ENCODE assay signal across 1 cellular context in the genomic region with DNA sequence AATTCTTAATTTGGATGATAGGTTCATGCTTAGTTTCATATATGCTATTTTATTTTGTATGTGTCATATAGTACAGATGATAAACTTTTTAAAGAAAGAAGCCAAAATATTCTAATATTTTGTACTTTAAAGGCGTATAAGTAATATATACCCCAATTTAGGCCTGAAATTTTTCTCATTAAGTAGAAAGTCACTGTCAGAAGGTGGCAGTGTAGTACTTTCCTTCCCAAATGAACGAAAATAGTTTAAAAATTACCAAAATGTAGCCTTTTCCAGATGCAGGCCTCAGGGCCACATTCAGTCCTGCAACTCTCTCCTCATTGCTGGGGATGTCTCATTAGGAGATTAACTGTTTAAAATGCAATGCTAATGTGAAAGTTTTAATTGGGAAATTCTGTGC.
TF ChIP-seq lines count a peak whose summit lies in the region.

No MANE protein-coding gene starts in this region.

TF ChIP-seq in A549, 52 proteins besides CTCF, POLR2A, EP300 and RAD21:
- TF ChIP-seq, protein P1, sequence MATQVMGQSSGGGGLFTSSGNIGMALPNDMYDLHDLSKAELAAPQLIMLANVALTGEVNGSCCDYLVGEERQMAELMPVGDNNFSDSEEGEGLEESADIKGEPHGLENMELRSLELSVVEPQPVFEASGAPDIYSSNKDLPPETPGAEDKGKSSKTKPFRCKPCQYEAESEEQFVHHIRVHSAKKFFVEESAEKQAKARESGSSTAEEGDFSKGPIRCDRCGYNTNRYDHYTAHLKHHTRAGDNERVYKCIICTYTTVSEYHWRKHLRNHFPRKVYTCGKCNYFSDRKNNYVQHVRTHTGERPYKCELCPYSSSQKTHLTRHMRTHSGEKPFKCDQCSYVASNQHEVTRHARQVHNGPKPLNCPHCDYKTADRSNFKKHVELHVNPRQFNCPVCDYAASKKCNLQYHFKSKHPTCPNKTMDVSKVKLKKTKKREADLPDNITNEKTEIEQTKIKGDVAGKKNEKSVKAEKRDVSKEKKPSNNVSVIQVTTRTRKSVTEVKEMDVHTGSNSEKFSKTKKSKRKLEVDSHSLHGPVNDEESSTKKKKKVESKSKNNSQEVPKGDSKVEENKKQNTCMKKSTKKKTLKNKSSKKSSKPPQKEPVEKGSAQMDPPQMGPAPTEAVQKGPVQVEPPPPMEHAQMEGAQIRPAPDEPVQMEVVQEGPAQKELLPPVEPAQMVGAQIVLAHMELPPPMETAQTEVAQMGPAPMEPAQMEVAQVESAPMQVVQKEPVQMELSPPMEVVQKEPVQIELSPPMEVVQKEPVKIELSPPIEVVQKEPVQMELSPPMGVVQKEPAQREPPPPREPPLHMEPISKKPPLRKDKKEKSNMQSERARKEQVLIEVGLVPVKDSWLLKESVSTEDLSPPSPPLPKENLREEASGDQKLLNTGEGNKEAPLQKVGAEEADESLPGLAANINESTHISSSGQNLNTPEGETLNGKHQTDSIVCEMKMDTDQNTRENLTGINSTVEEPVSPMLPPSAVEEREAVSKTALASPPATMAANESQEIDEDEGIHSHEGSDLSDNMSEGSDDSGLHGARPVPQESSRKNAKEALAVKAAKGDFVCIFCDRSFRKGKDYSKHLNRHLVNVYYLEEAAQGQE (IDR thresholded peaks at IDR 0.05), result no peak
- TF ChIP-seq SMC3 (IDR thresholded peaks at IDR 0.05), result peak; percentile 29; the same call in 1 of the 3 replicates
